17 cellular contexts compared by ENCODE assay signal in genomic region chr11:72067266-72067665, GRCh38. TPM values are rescaled to one million over a fixed set of nuclear protein-coding genes. Genes with fewer than 3 reads are reported as not detected.
DNase-seq lines count a peak whose midpoint lies in the region; ATAC-seq and TF ChIP-seq lines count a peak whose summit lies in the region.
"Had no signal": no experiment of that assay in that cellular context is flagged by ENCODE, and none has a peak within 500 bp of the region (broad histone marks: within the 10 kb centered on the region; RNA-seq: fewer than 3 reads in every experiment).

No MANE protein-coding gene starts in this region.

- H3K27ac ChIP-seq in BLaER1 (peak overlapping the region; percentile 45), gastroesophageal sphincter (peak overlapping the region; percentile 47 to 87 (median 81)), skin epidermis (peak overlapping the region in 14 of 21 experiments; percentile 12 to 87 (median 44))
- H3K27ac ChIP-seq: epithelial cell of prostate had no signal

- TF ChIP-seq EP300 in gastroesophageal sphincter (IDR thresholded peaks at IDR 0.05), result no peak

- CTCF ChIA-PET in HEK293T (lab: Yijun Ruan, JAX), result interaction anchor here (0.6 kb wide), 1 partner anchor 168 kb away, joined by 3 read pairs; no protein-coding TSS in a partner anchor

- H3K9me3 ChIP-seq in BLaER1, result no peaks in the 10 kb centered on the region
- H3K9me3 ChIP-seq in adipocyte (ENCODE audit: control insufficient read depth, low read length), result no peaks in the 10 kb centered on the region
- no peaks in the 10 kb centered on the region for H3K9me3 ChIP-seq in gastroesophageal sphincter
- H3K9me3 ChIP-seq: upper lobe of right lung had no signal

- H3K4me1 ChIP-seq in BLaER1 (peaks cover 58% of the 10 kb centered on the region), adipocyte (ENCODE audit: control insufficient read depth, insufficient read depth, low read length) (peaks cover 60% of the 10 kb centered on the region), gastroesophageal sphincter (peaks cover 34 to 63% (median 43%) of the 10 kb centered on the region in 3 donors)

- peaks cover 50% of the 10 kb centered on the region for H4K20me1 ChIP-seq in BLaER1

- H3K9ac ChIP-seq in BLaER1 (no peak overlapping the region), adipocyte (ENCODE audit: low read length) (peak overlapping the region; percentile 52)

- H3K4me3 ChIP-seq in BLaER1, result no peak overlapping the region
- H3K4me3 ChIP-seq in adipocyte (ENCODE audit: low read length), result peak overlapping the region; percentile 49
- no peak overlapping the region for H3K4me3 ChIP-seq in gastroesophageal sphincter
- H3K4me3 ChIP-seq in skin epidermis, result no peak overlapping the region
- H3K4me3 ChIP-seq: upper lobe of right lung had no signal

- no peak for DNase-seq in adipocyte (ENCODE audit: low read depth)
- no peak for DNase-seq in HEK293T (ENCODE audit: extremely low spot score)
- no peak for DNase-seq in GM03348 (ENCODE audit: low spot score)
- DNase-seq in NCI-H2196 (lab: John Stamatoyannopoulos, UW; ENCODE audit: unreplicated experiment), result no peak
- DNase-seq: activated CD4-positive, alpha-beta T cell treated with anti-CD3 and anti-CD28 coated beads, Interleukin-2, amount 50 U/mL, for 4 hours; AML-193; DMS153; NCI-H1048; stimulated activated CD4-positive, alpha-beta T cell treated with anti-CD3 and anti-CD28 coated beads, Interleukin-1b, Interleukin-23, amount 100 ng/mL, for 48 hours; upper lobe of right lung had no signal

- peaks cover 57% of the 10 kb centered on the region for H3K36me3 ChIP-seq in BLaER1
- peaks cover 4% of the 10 kb centered on the region for H3K36me3 ChIP-seq in adipocyte (ENCODE audit: control insufficient read depth, insufficient read depth, low read length, severe bottlenecking)
- H3K36me3 ChIP-seq in gastroesophageal sphincter, result peaks cover 0 to 12% of the 10 kb centered on the region in 2 donors
- H3K36me3 ChIP-seq: upper lobe of right lung had no signal

- POLR2A ChIA-PET in HEK293T (lab: Yijun Ruan, JAX), result interaction anchor here (1.5 kb wide), 1 partner anchor 45 kb away, joined by 3 read pairs; the partner anchor contains the start of gene ANAPC15

- ATAC-seq in gastroesophageal sphincter (no peak), GM18861 (IDR thresholded peaks at IDR 0.05; ENCODE audit: unreplicated experiment) (no peak)
- ATAC-seq: upper lobe of right lung had no signal

- no peak for TF ChIP-seq CTCF in gastroesophageal sphincter (IDR thresholded peaks at IDR 0.05)

- no peak for TF ChIP-seq POLR2A in gastroesophageal sphincter (IDR thresholded peaks at IDR 0.05)

- no peaks in the 10 kb centered on the region for H3K27me3 ChIP-seq in BLaER1
- H3K27me3 ChIP-seq in adipocyte (replicated peaks; ENCODE audit: control insufficient read depth, insufficient read depth, low read length), result no peaks in the 10 kb centered on the region
- H3K27me3 ChIP-seq in gastroesophageal sphincter, result no peaks in the 10 kb centered on the region
- H3K27me3 ChIP-seq: upper lobe of right lung had no signal

- peak overlapping the region; percentile 7; the same call in 1 of the 2 replicates for H3K4me2 ChIP-seq in BLaER1

TF ChIP-seq in HEK293T, 16 proteins besides CTCF, POLR2A, EP300 and RAD21:
- TF ChIP-seq SUZ12 (IDR thresholded peaks at IDR 0.05), result no peak

RNA-seq across cellular contexts. Expression of gene NUMA1, which starts 13.1 kb away (rescaled TPM):
- total RNA-seq in gastroesophageal sphincter, result 100 to 1,000 TPM; 235 to 370 (median 290) TPM

RNA-seq across cellular contexts. Expression of gene LRRC51, which starts 13.4 kb away (rescaled TPM):
- total RNA-seq in gastroesophageal sphincter, result 10 to 100 TPM in 2 of 4 donors, 1 to 10 TPM in 2; 6.4 to 18.4 (median 10.7) TPM

RNA-seq across cellular contexts. Expression of gene LAMTOR1, which starts 35.8 kb away (rescaled TPM):
- 100 to 1,000 TPM in 1 of 4 donors, 10 to 100 TPM in 3; 87.1 to 103 (median 98.2) TPM for total RNA-seq in gastroesophageal sphincter

RNA-seq across cellular contexts. Expression of gene TOMT, which starts 38.5 kb away (rescaled TPM):
- total RNA-seq in gastroesophageal sphincter, result not detected
- total RNA-seq: activated T-helper 1 cell treated with anti-CD3 and anti-CD28 coated beads, Interleukin-12 subunit alpha, Interleukin-12 subunit beta, Interleukin-2, Interleukin-4 antibody, amounts not matched to agents 30 ng/mL and 10 ng/mL and 1 ng/mL, durations not matched to agents 14 hours and 24 hours and 36 hours; cerebellum; upper lobe of right lung had no signal

RNA-seq across cellular contexts. Expression of gene ANAPC15, which starts 45.2 kb away (rescaled TPM):
- 10 to 100 TPM; 37.0 to 55.6 (median 39.1) TPM for total RNA-seq in gastroesophageal sphincter
